ENCODE assay signal across 19 cellular contexts in genomic region chr12:108578813-108579212, GRCh38. TPM values are rescaled to one million over a fixed set of nuclear protein-coding genes. Genes with fewer than 3 reads are reported as not detected.
DNase-seq lines count a peak whose midpoint lies in the region; ATAC-seq and TF ChIP-seq lines count a peak whose summit lies in the region.
"Had no signal": no experiment of that assay in that cellular context is flagged by ENCODE, and none has a peak within 500 bp of the region (broad histone marks: within the 10 kb centered on the region; RNA-seq: fewer than 3 reads in every experiment).

No MANE protein-coding gene starts in this region.

- H3K9me3 Mint-ChIP-seq in activated T-cell treated with anti-CD3 and anti-CD28 coated beads, Interleukin-2, amount 50 U/mL, for 72 hours: peaks cover 7 to 10% of the 10 kb centered on the region in 2 donors
- peaks cover 4% of the 10 kb centered on the region for H3K9me3 Mint-ChIP-seq in activated T-helper 17 cell treated with anti-CD3 and anti-CD28 coated beads, Interleukin-2, amount 50 U/mL, for 72 hours
- H3K9me3 Mint-ChIP-seq in endothelial cell (ENCODE audit: unreplicated experiment): no peaks in the 10 kb centered on the region
- H3K9me3 Mint-ChIP-seq: activated B cell treated with CpG ODN at 0.5 μM for 24 hours had no signal

- peaks cover 2% of the 10 kb centered on the region in 2 donors for H3K36me3 Mint-ChIP-seq in activated T-cell treated with anti-CD3 and anti-CD28 coated beads, Interleukin-2, amount 50 U/mL, for 72 hours (ENCODE audit: insufficient read depth in 2 of 2)
- H3K36me3 Mint-ChIP-seq in activated T-helper 17 cell treated with anti-CD3 and anti-CD28 coated beads, Interleukin-2, amount 50 U/mL, for 72 hours (ENCODE audit: low read depth): no peaks in the 10 kb centered on the region
- H3K36me3 Mint-ChIP-seq in endothelial cell (ENCODE audit: low read depth, unreplicated experiment): peaks cover 11% of the 10 kb centered on the region
- H3K36me3 Mint-ChIP-seq: naive B cell had no signal

- H3K27ac Mint-ChIP-seq in activated T-cell treated with anti-CD3 and anti-CD28 coated beads, Interleukin-2, amount 50 U/mL, for 72 hours: peak overlapping the region; percentile 17
- peak overlapping the region; percentile 51 for H3K27ac Mint-ChIP-seq in activated T-helper 17 cell treated with anti-CD3 and anti-CD28 coated beads, Interleukin-2, amount 50 U/mL, for 72 hours
- no peak overlapping the region for H3K27ac Mint-ChIP-seq in endothelial cell (ENCODE audit: unreplicated experiment)
- H3K27ac Mint-ChIP-seq: activated B cell treated with CpG ODN at 0.5 μM for 24 hours had no signal

- H3K4me3 Mint-ChIP-seq in activated T-cell treated with anti-CD3 and anti-CD28 coated beads, Interleukin-2, amount 50 U/mL, for 72 hours: no peak overlapping the region
- no peak overlapping the region for H3K4me3 Mint-ChIP-seq in activated T-helper 17 cell treated with anti-CD3 and anti-CD28 coated beads, Interleukin-2, amount 50 U/mL, for 72 hours
- H3K4me3 Mint-ChIP-seq in endothelial cell (ENCODE audit: unreplicated experiment): peak overlapping the region; percentile 4
- H3K4me3 Mint-ChIP-seq: activated B cell treated with CpG ODN at 0.5 μM for 24 hours had no signal

- ATAC-seq in activated T-cell treated with anti-CD3 and anti-CD28 coated beads, Interleukin-2, amount 50 U/mL, for 72 hours (replicated peaks in 1 of 2): no peak
- no peak for ATAC-seq in activated T-helper 17 cell treated with anti-CD3 and anti-CD28 coated beads, Interleukin-2, amount 50 U/mL, for 72 hours (replicated peaks)
- no peak for ATAC-seq in sciatic nerve
- no peak for ATAC-seq in HG02610 (IDR thresholded peaks at IDR 0.05; ENCODE audit: unreplicated experiment)
- ATAC-seq in HG03135 (IDR thresholded peaks at IDR 0.05; ENCODE audit: unreplicated experiment): no peak

- peaks cover 16% of the 10 kb centered on the region for H3K27me3 Mint-ChIP-seq in activated T-cell treated with anti-CD3 and anti-CD28 coated beads, Interleukin-2, amount 50 U/mL, for 72 hours (ENCODE audit: low read depth)
- H3K27me3 Mint-ChIP-seq in activated T-helper 17 cell treated with anti-CD3 and anti-CD28 coated beads, Interleukin-2, amount 50 U/mL, for 72 hours: no peaks in the 10 kb centered on the region
- peaks cover 3% of the 10 kb centered on the region for H3K27me3 Mint-ChIP-seq in endothelial cell (ENCODE audit: unreplicated experiment)
- H3K27me3 Mint-ChIP-seq: activated B cell treated with CpG ODN at 0.5 μM for 24 hours had no signal

- no peak for TF ChIP-seq CTCF in endothelial cell (IDR thresholded peaks at IDR 0.05; ENCODE audit: unreplicated experiment)

- DNase-seq in activated T-cell treated with anti-CD3 and anti-CD28 coated beads, Interleukin-2, amount 50 U/mL, for 72 hours: no peak
- no peak for DNase-seq in activated T-cell treated with anti-CD3 and anti-CD28 coated beads, Interleukin-2, amount 50 U/mL, for 1 hour
- DNase-seq in endothelial cell (ENCODE audit: low spot score) (no peak), sciatic nerve (ENCODE audit: low spot score) (peak; percentile 14), 8988T (no peak)
- DNase-seq: activated B cell treated with CpG ODN at 0.5 μM for 24 hours; activated T-cell treated with anti-CD3 and anti-CD28 coated beads, Interleukin-2, amount 50 U/mL, for 48 hours; glutamatergic neuron; H7; Karpas-422; MV-4-11; naive B cell; NCI-H1694 treated with DMSO at 0.1 percent for 48 hours; NCI-H526 treated with DMSO at 0.1 percent for 48 hours; T-helper 9 cell had no signal

- H3K4me1 Mint-ChIP-seq in activated T-cell treated with anti-CD3 and anti-CD28 coated beads, Interleukin-2, amount 50 U/mL, for 72 hours (ENCODE audit: low read depth): peaks cover 25% of the 10 kb centered on the region
- H3K4me1 Mint-ChIP-seq in activated T-helper 17 cell treated with anti-CD3 and anti-CD28 coated beads, Interleukin-2, amount 50 U/mL, for 72 hours: peaks cover 24% of the 10 kb centered on the region
- peaks cover 9% of the 10 kb centered on the region for H3K4me1 Mint-ChIP-seq in endothelial cell (ENCODE audit: unreplicated experiment)

- intact Hi-C loops in sciatic nerve (cut with DNase I): no loop called here

RNA-seq across cellular contexts. Expression of gene ISCU, which starts 16.4 kb away (rescaled TPM):
- 100 to 1,000 TPM; 115 to 139 TPM for total RNA-seq in activated T-cell treated with anti-CD3 and anti-CD28 coated beads, Interleukin-2, amount 50 U/mL, for 72 hours
- total RNA-seq in activated T-helper 17 cell treated with anti-CD3 and anti-CD28 coated beads, Interleukin-2, amount 50 U/mL, for 72 hours: 10 to 100 TPM; 93.3 to 98.7 TPM
- total RNA-seq in endothelial cell (ENCODE audit: unreplicated experiment) (67.8 TPM), sciatic nerve (132 TPM)

RNA-seq across cellular contexts. Expression of gene SART3, which starts 17.8 kb away (rescaled TPM):
- total RNA-seq in activated T-cell treated with anti-CD3 and anti-CD28 coated beads, Interleukin-2, amount 50 U/mL, for 72 hours: 10 to 100 TPM; 75.7 to 78.8 TPM
- 10 to 100 TPM; 85.0 to 98.6 TPM for total RNA-seq in activated T-helper 17 cell treated with anti-CD3 and anti-CD28 coated beads, Interleukin-2, amount 50 U/mL, for 72 hours
- total RNA-seq in endothelial cell (ENCODE audit: unreplicated experiment): 67.8 TPM
- 56.4 TPM for total RNA-seq in sciatic nerve

RNA-seq across cellular contexts. Expression of gene TMEM119, which starts 19.1 kb away (rescaled TPM):
- under 1 TPM; 0.65 to 0.74 TPM for total RNA-seq in activated T-cell treated with anti-CD3 and anti-CD28 coated beads, Interleukin-2, amount 50 U/mL, for 72 hours
- under 1 TPM; 0.24 to 0.71 TPM for total RNA-seq in activated T-helper 17 cell treated with anti-CD3 and anti-CD28 coated beads, Interleukin-2, amount 50 U/mL, for 72 hours
- 0.36 TPM for total RNA-seq in endothelial cell (ENCODE audit: unreplicated experiment)
- 31.1 TPM for total RNA-seq in sciatic nerve
- total RNA-seq: activated B cell treated with CpG ODN at 0.5 μM for 24 hours, endothelial cell of umbilical vein had no signal

RNA-seq across cellular contexts. Expression of gene SELPLG, which starts 54.9 kb away (rescaled TPM):
- total RNA-seq in activated T-cell treated with anti-CD3 and anti-CD28 coated beads, Interleukin-2, amount 50 U/mL, for 72 hours: 10 to 100 TPM; 49.6 to 55.4 TPM
- 10 to 100 TPM; 79.7 to 89.1 TPM for total RNA-seq in activated T-helper 17 cell treated with anti-CD3 and anti-CD28 coated beads, Interleukin-2, amount 50 U/mL, for 72 hours
- total RNA-seq in endothelial cell (ENCODE audit: unreplicated experiment) (1.6 TPM), sciatic nerve (12.3 TPM)

Comparison
In these comparisons a context has a peak if more than half of its experiments do, and no peak if none do; other contexts are left out.
1. RNA of gene TMEM119, which starts 19.1 kb away (total RNA-seq): 31.1 TPM in sciatic nerve (single experiment); 0.65 to 0.74 TPM in activated T-cell treated with anti-CD3 and anti-CD28 coated beads, Interleukin-2, amount 50 U/mL, for 72 hours, 0.24 to 0.71 TPM in activated T-helper 17 cell treated with anti-CD3 and anti-CD28 coated beads, Interleukin-2, amount 50 U/mL, for 72 hours and 0.36 TPM in endothelial cell (single experiment); every median in the first group is over 10 times any median in the second.